In the genomic region with DNA sequence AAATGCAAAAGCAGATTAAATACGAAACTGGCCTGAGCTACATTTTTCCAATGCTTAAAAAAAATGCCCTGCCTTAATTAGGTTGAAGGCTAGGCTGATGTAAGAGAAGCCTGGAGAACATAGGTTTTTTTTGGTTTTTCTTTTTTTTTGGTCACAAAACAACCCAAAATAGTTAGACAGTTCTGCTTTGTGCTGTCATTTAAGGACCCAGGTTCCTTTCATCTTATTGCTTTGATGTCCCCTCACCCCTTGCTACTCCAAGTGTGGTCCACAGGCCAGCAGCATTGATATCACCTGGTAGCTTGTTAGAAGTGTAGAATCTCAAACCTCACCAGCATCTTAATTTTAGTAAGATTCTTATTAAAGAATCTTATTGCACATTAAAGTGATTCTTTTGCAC, we compare ENCODE assay signal across 14 cellular contexts. TPM values are rescaled to one million over a fixed set of nuclear protein-coding genes. Genes with fewer than 3 reads are reported as not detected.
DNase-seq lines count a peak whose midpoint lies in the region; ATAC-seq and TF ChIP-seq lines count a peak whose summit lies in the region.
"Had no signal": no experiment of that assay in that cellular context is flagged by ENCODE, and none has a peak within 500 bp of the region (broad histone marks: within the 10 kb centered on the region; RNA-seq: fewer than 3 reads in every experiment).

No MANE protein-coding gene starts in this region.

- peaks cover 7% of the 10 kb centered on the region for H3K36me3 Mint-ChIP-seq in CD4-positive, alpha-beta T cell (ENCODE audit: low read depth)
- peaks cover 2% of the 10 kb centered on the region for H3K36me3 Mint-ChIP-seq in T-helper 17 cell (ENCODE audit: low read depth)

- no peaks in the 10 kb centered on the region for H3K9me3 ChIP-seq in CD4-positive, alpha-beta T cell (ENCODE audit: control insufficient read depth, low read length)
- no peaks in the 10 kb centered on the region for H3K9me3 ChIP-seq in SK-N-MC (ENCODE audit: low read depth, low read length)
- no peaks in the 10 kb centered on the region for H3K9me3 ChIP-seq in mucosa of stomach (ENCODE audit: control insufficient read depth, low read length)
- H3K9me3 ChIP-seq in MM.1S (replicated peaks; ENCODE audit: insufficient read depth, low read length), result no peaks in the 10 kb centered on the region
- peaks cover 6% of the 10 kb centered on the region for H3K9me3 ChIP-seq in A673 (ENCODE audit: low read depth, low read length, poor library complexity, severe bottlenecking)
- H3K9me3 ChIP-seq in T-helper 17 cell (ENCODE audit: control insufficient read depth, low read length, poor library complexity, severe bottlenecking), result no peaks in the 10 kb centered on the region
- H3K9me3 ChIP-seq: A549 had no signal

- no peak for TF ChIP-seq CTCF in CD4-positive, alpha-beta T cell (IDR thresholded peaks at IDR 0.05)
- TF ChIP-seq CTCF in MM.1S (IDR thresholded peaks at IDR 0.05; ENCODE audit: low read length), result no peak
- TF ChIP-seq CTCF in A673 (conservative IDR thresholded peaks at IDR 0.05; ENCODE audit: low read depth, low read length), result no peak

- H3K27ac Mint-ChIP-seq in CD4-positive, alpha-beta T cell, result no peak overlapping the region
- H3K27ac Mint-ChIP-seq in T-helper 17 cell, result no peak overlapping the region
- H3K27ac Mint-ChIP-seq: H9 had no signal

- H3K36me3 ChIP-seq in SK-N-MC (ENCODE audit: insufficient read depth, low read length) (peaks cover 17% of the 10 kb centered on the region; the same call in 1 of the 2 replicates), mucosa of stomach (ENCODE audit: control insufficient read depth, insufficient read depth, low read length) (no peaks in the 10 kb centered on the region), MM.1S (replicated peaks; ENCODE audit: insufficient read depth, low read length) (no peaks in the 10 kb centered on the region), A673 (ENCODE audit: insufficient read depth, low read length, poor library complexity, severe bottlenecking) (no peaks in the 10 kb centered on the region)

- ATAC-seq in CD4-positive, alpha-beta T cell (ENCODE audit: poor library complexity), result no peak
- ATAC-seq in GM18868 (IDR thresholded peaks at IDR 0.05; ENCODE audit: unreplicated experiment) (peak; percentile 42), T-helper 17 cell (no peak)
- ATAC-seq: A549, K562 had no signal

- H3K4me3 Mint-ChIP-seq in CD4-positive, alpha-beta T cell, result peak overlapping the region; percentile 13
- H3K4me3 Mint-ChIP-seq in T-helper 17 cell, result no peak overlapping the region
- H3K4me3 Mint-ChIP-seq: H9 had no signal

- no peak overlapping the region for H3K27ac ChIP-seq in CD4-positive, alpha-beta T cell (ENCODE audit: low read depth, low read length)
- H3K27ac ChIP-seq in SK-N-MC (0 out of 2 replicates have a peak overlapping the region, but pooled peaks have one; percentile 2), MM.1S (ENCODE audit: low read length) (no peak overlapping the region), A673 (ENCODE audit: low read depth, low read length, poor library complexity, severe bottlenecking) (no peak overlapping the region)
- H3K27ac ChIP-seq: A549, BLaER1 had no signal

- H3F3A ChIP-seq in MM.1S (ENCODE audit: insufficient read depth, low read length), result no peaks in the 10 kb centered on the region

- H3K4me2 ChIP-seq in MM.1S (ENCODE audit: low read depth, low read length), result no peak overlapping the region
- H3K4me2 ChIP-seq: A549, BLaER1 had no signal

- H2AFZ ChIP-seq in MM.1S (ENCODE audit: low read length), result no peak overlapping the region

- H3K9ac ChIP-seq in SK-N-MC (ENCODE audit: insufficient read length) (no peak overlapping the region), mucosa of stomach (ENCODE audit: low read length) (peak overlapping the region; percentile 20), MM.1S (ENCODE audit: low read length) (no peak overlapping the region)
- H3K9ac ChIP-seq: BLaER1 had no signal

- CTCF ChIA-PET in CD4-positive, alpha-beta T cell (lab: Charles Lee), result no interaction called here
- CTCF ChIA-PET in A673 (lab: Charles Lee), result interaction anchor here (0.7 kb wide), 1 partner anchor 1191 kb away, joined by 3 read pairs; no protein-coding TSS in a partner anchor

- H3K4me1 ChIP-seq in mucosa of stomach (ENCODE audit: control insufficient read depth, insufficient read depth, low read length) (peaks cover 29% of the 10 kb centered on the region), MM.1S (ENCODE audit: low read length) (no peaks in the 10 kb centered on the region), A673 (ENCODE audit: insufficient read depth, low read length, poor library complexity, severe bottlenecking) (peaks cover 40% of the 10 kb centered on the region)

- H4K20me1 ChIP-seq in MM.1S (ENCODE audit: insufficient read depth, low read length), result no peaks in the 10 kb centered on the region

- no peak overlapping the region for H3K4me3 ChIP-seq in SK-N-MC
- H3K4me3 ChIP-seq in mucosa of stomach (ENCODE audit: low read length), result no peak overlapping the region
- no peak overlapping the region for H3K4me3 ChIP-seq in MM.1S (ENCODE audit: low read length)
- no peak overlapping the region for H3K4me3 ChIP-seq in A673 (ENCODE audit: low read depth, low read length, poor library complexity, severe bottlenecking)
- H3K4me3 ChIP-seq: A549, BLaER1, K562 had no signal

- peaks cover 64% of the 10 kb centered on the region for H3K4me1 Mint-ChIP-seq in CD4-positive, alpha-beta T cell (ENCODE audit: low read depth)
- H3K4me1 Mint-ChIP-seq in T-helper 17 cell, result peaks cover 27% of the 10 kb centered on the region

- no peaks in the 10 kb centered on the region for H3K27me3 ChIP-seq in CD4-positive, alpha-beta T cell (ENCODE audit: control insufficient read depth, insufficient read depth, low read length)
- H3K27me3 ChIP-seq in mucosa of stomach (ENCODE audit: control insufficient read depth, insufficient read depth, low read length) (no peaks in the 10 kb centered on the region), MM.1S (replicated peaks; ENCODE audit: insufficient read depth, low read length) (no peaks in the 10 kb centered on the region), A673 (replicated peaks; ENCODE audit: insufficient read depth, low read depth, low read length, poor library complexity) (no peaks in the 10 kb centered on the region)
- H3K27me3 ChIP-seq: BLaER1 had no signal

- peaks cover 2% of the 10 kb centered on the region for H3K9me3 Mint-ChIP-seq in CD4-positive, alpha-beta T cell

- no TSS peak for BruUV-seq in A673 (replicated peaks; lab: Mats Ljungman, UMichigan)

- no peaks in the 10 kb centered on the region for H3K9me2 ChIP-seq in MM.1S (replicated peaks; ENCODE audit: insufficient read depth, low read length)

- H3K79me2 ChIP-seq in MM.1S (ENCODE audit: low read length), result peaks cover 27% of the 10 kb centered on the region

- POLR2A ChIA-PET in CD4-positive, alpha-beta T cell (lab: Charles Lee), result interaction anchor here (2.5 kb wide), 1 partner anchor 14 kb away, joined by 14 read pairs; the partner anchor contains the start of gene TDRD3
- POLR2A ChIA-PET in A673 (lab: Charles Lee; ENCODE audit: low non-redundant PET), result no interaction called here

- no peaks in the 10 kb centered on the region for H3K27me3 Mint-ChIP-seq in CD4-positive, alpha-beta T cell
- H3K27me3 Mint-ChIP-seq in T-helper 17 cell, result no peaks in the 10 kb centered on the region

- DNase-seq in CD4-positive, alpha-beta T cell, result no peak
- no peak for DNase-seq in SK-N-MC (ENCODE audit: low read depth, low spot score)
- DNase-seq in MM.1S, result no peak
- DNase-seq in A673 (ENCODE audit: low spot score), result no peak
- no peak for DNase-seq in T-helper 17 cell
- DNase-seq: Calu3, DMS 273 treated with DMSO at 0.1 percent for 48 hours, GOT3, H9 had no signal

- intact Hi-C loops in CD4-positive, alpha-beta T cell (cut with DNase I, micrococcal nuclease), result no loop called here
- intact Hi-C loops in A673 (cut with micrococcal nuclease; ENCODE audit: unreplicated experiment), result loop anchor here (1.0 kb wide), 1 partner anchor 13 kb away; no protein-coding TSS in a partner anchor

RNA-seq across cellular contexts. Expression of gene TDRD3, which starts 14.4 kb away (rescaled TPM):
- total RNA-seq in CD4-positive, alpha-beta T cell, result 10 to 100 TPM; 22.4 to 27.2 TPM
- total RNA-seq in A673 (2021) (30.7 and 34.1 TPM in 2 replicates), T-helper 17 cell (10 to 100 TPM; 25.4 to 27.4 TPM)
